ENCODE assay signal across 1 cellular context in the genomic region with DNA sequence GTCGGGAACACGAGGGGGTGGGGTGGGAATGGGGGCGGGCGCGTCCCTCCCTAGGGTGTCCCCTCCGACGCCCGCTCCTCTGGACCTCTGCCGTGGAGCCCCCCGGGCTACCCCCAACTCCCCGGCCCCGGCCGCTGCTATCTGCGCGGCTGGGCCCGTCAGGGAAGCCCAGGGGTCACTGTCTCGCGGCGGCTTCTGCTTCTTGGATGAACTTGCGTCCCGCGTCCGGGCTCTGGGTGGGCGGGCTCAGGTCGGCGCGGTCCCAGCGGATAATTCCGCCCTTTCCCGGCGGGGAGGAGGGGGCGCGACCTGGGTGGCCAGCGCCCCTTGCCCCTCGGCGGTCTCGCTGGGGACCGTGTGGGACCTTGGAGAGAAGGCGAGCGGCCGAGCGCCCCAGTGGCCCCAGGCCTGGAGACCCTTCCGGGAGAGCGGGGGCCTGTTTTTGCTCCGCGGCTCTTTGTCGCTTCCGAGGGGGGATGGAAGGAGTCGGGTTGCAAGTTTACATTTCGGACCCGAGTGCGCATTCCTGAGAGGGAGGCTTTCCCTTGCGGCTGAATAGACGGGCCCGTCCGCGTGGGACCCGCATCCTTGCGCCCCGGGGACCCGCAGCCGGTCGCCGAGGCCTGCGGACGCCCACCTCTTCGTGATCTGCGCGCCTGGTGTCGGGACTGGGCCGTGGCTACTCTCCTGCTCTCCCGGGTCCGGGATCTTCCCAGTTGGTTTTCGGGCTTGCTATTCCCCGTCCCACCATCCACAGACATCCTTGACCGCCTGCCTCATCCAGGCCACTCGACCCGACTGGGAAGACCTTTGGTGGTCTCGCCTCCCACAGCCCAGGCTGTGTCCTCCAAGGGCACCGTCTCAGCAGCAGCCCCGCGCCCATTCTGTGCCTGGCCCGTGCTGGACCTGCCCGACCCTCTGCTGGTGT.
TF ChIP-seq lines count a peak whose summit lies in the region.

No MANE protein-coding gene starts in this region.

TF ChIP-seq in HepG2, 621 proteins besides CTCF, POLR2A, EP300 and RAD21 (continued from another document and continues in another):
- TF ChIP-seq IKZF5 (CRISPR knock-in tag; IDR thresholded peaks at IDR 0.05): 0 out of 2 replicates have a peak, but pooled peaks have one; percentile 31
- TF ChIP-seq YEATS2 (CRISPR knock-in tag; IDR thresholded peaks at IDR 0.05; ENCODE audit: borderline replicate concordance): peak; percentile 13; the same call in 1 of the 2 replicates
- TF ChIP-seq, protein P1, sequence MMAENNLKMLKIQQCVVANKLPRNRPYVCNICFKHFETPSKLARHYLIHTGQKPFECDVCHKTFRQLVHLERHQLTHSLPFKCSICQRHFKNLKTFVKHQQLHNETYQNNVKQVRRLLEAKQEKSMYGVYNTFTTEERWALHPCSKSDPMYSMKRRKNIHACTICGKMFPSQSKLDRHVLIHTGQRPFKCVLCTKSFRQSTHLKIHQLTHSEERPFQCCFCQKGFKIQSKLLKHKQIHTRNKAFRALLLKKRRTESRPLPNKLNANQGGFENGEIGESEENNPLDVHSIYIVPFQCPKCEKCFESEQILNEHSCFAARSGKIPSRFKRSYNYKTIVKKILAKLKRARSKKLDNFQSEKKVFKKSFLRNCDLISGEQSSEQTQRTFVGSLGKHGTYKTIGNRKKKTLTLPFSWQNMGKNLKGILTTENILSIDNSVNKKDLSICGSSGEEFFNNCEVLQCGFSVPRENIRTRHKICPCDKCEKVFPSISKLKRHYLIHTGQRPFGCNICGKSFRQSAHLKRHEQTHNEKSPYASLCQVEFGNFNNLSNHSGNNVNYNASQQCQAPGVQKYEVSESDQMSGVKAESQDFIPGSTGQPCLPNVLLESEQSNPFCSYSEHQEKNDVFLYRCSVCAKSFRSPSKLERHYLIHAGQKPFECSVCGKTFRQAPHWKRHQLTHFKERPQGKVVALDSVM (CRISPR knock-in tag; IDR thresholded peaks at IDR 0.05): 0 out of 2 replicates have a peak, but pooled peaks have one; percentile 10
- TF ChIP-seq TCF12 (IDR thresholded peaks at IDR 0.05): no peak
- no peak for TF ChIP-seq TCF12 (CRISPR knock-in tag; IDR thresholded peaks at IDR 0.05)
- no peak for TF ChIP-seq DNMT1 (CRISPR knock-in tag; IDR thresholded peaks at IDR 0.05)
- TF ChIP-seq CHD2 (IDR thresholded peaks at IDR 0.05; ENCODE audit: low read depth, low read length): no peak
- TF ChIP-seq SUZ12 (IDR thresholded peaks at IDR 0.05; ENCODE audit: low read depth, low read length): no peak
- TF ChIP-seq SIX4 (CRISPR knock-in tag; IDR thresholded peaks at IDR 0.05): peak; percentile 71; the same call in 1 of the 2 replicates
- TF ChIP-seq, protein P2, sequence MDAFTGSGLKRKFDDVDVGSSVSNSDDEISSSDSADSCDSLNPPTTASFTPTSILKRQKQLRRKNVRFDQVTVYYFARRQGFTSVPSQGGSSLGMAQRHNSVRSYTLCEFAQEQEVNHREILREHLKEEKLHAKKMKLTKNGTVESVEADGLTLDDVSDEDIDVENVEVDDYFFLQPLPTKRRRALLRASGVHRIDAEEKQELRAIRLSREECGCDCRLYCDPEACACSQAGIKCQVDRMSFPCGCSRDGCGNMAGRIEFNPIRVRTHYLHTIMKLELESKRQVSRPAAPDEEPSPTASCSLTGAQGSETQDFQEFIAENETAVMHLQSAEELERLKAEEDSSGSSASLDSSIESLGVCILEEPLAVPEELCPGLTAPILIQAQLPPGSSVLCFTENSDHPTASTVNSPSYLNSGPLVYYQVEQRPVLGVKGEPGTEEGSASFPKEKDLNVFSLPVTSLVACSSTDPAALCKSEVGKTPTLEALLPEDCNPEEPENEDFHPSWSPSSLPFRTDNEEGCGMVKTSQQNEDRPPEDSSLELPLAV (CRISPR knock-in tag; conservative IDR thresholded peaks at IDR 0.05; ENCODE audit: low read depth): no peak
- TF ChIP-seq, protein P3, sequence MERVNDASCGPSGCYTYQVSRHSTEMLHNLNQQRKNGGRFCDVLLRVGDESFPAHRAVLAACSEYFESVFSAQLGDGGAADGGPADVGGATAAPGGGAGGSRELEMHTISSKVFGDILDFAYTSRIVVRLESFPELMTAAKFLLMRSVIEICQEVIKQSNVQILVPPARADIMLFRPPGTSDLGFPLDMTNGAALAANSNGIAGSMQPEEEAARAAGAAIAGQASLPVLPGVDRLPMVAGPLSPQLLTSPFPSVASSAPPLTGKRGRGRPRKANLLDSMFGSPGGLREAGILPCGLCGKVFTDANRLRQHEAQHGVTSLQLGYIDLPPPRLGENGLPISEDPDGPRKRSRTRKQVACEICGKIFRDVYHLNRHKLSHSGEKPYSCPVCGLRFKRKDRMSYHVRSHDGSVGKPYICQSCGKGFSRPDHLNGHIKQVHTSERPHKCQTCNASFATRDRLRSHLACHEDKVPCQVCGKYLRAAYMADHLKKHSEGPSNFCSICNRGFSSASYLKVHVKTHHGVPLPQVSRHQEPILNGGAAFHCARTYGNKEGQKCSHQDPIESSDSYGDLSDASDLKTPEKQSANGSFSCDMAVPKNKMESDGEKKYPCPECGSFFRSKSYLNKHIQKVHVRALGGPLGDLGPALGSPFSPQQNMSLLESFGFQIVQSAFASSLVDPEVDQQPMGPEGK (CRISPR knock-in tag; IDR thresholded peaks at IDR 0.05): peak; percentile 51
- no peak for TF ChIP-seq ARID2 (CRISPR knock-in tag; IDR thresholded peaks at IDR 0.05; ENCODE audit: borderline replicate concordance)
- peak; percentile 19; the same call in 1 of the 2 replicates for TF ChIP-seq TAF1 (CRISPR knock-in tag; IDR thresholded peaks at IDR 0.05)
- TF ChIP-seq, protein P4, sequence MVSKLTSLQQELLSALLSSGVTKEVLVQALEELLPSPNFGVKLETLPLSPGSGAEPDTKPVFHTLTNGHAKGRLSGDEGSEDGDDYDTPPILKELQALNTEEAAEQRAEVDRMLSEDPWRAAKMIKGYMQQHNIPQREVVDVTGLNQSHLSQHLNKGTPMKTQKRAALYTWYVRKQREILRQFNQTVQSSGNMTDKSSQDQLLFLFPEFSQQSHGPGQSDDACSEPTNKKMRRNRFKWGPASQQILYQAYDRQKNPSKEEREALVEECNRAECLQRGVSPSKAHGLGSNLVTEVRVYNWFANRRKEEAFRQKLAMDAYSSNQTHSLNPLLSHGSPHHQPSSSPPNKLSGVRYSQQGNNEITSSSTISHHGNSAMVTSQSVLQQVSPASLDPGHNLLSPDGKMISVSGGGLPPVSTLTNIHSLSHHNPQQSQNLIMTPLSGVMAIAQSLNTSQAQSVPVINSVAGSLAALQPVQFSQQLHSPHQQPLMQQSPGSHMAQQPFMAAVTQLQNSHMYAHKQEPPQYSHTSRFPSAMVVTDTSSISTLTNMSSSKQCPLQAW (CRISPR knock-in tag; IDR thresholded peaks at IDR 0.05): no peak
- TF ChIP-seq ATF7 (IDR thresholded peaks at IDR 0.05): no peak
- no peak for TF ChIP-seq ATF7 (CRISPR knock-in tag; IDR thresholded peaks at IDR 0.05)
- TF ChIP-seq ZNF281 (CRISPR knock-in tag; IDR thresholded peaks at IDR 0.05; ENCODE audit: borderline replicate concordance): peak; percentile 47
- peak; percentile 18; the same call in 1 of the 2 replicates for TF ChIP-seq ZBTB7A (CRISPR knock-in tag; IDR thresholded peaks at IDR 0.05)
- peak; percentile 42; the same call in 1 of the 2 replicates for TF ChIP-seq TBX2 (CRISPR knock-in tag; IDR thresholded peaks at IDR 0.05; ENCODE audit: borderline replicate concordance)
- no peak for TF ChIP-seq THAP9 (CRISPR knock-in tag; IDR thresholded peaks at IDR 0.05; ENCODE audit: borderline replicate concordance)
- peak; percentile 38; the same call in 1 of the 2 replicates for TF ChIP-seq ELF1 (CRISPR knock-in tag; IDR thresholded peaks at IDR 0.05)
- TF ChIP-seq, protein P5, sequence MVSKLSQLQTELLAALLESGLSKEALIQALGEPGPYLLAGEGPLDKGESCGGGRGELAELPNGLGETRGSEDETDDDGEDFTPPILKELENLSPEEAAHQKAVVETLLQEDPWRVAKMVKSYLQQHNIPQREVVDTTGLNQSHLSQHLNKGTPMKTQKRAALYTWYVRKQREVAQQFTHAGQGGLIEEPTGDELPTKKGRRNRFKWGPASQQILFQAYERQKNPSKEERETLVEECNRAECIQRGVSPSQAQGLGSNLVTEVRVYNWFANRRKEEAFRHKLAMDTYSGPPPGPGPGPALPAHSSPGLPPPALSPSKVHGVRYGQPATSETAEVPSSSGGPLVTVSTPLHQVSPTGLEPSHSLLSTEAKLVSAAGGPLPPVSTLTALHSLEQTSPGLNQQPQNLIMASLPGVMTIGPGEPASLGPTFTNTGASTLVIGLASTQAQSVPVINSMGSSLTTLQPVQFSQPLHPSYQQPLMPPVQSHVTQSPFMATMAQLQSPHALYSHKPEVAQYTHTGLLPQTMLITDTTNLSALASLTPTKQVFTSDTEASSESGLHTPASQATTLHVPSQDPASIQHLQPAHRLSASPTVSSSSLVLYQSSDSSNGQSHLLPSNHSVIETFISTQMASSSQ (IDR thresholded peaks at IDR 0.05; ENCODE audit: low read depth): no peak
- TF ChIP-seq, protein P5 (CRISPR knock-in tag; IDR thresholded peaks at IDR 0.05; ENCODE audit: borderline replicate concordance): 0 out of 2 replicates have a peak, but pooled peaks have one; percentile 3
- TF ChIP-seq, protein P6, sequence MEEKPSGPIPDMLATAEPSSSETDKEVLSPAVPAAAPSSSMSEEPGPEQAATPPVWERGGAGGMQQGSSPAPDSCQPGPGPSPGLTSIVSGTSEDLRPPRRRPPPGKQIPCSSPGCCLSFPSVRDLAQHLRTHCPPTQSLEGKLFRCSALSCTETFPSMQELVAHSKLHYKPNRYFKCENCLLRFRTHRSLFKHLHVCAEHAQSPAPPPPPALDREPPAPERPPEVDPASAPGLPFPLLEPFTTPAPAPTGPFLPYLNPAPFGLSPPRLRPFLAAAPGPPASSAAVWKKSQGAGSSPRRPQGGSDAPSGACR (CRISPR knock-in tag; IDR thresholded peaks at IDR 0.05): peak; percentile 41; the same call in 1 of the 2 replicates
- TF ChIP-seq, protein P7, sequence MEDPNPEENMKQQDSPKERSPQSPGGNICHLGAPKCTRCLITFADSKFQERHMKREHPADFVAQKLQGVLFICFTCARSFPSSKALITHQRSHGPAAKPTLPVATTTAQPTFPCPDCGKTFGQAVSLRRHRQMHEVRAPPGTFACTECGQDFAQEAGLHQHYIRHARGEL (CRISPR knock-in tag; IDR thresholded peaks at IDR 0.05): no peak
